In genomic region chr3:178084938-178085816, GRCh38 we compare ENCODE assay signal across 8 cellular contexts.
DNase-seq lines count a peak whose midpoint lies in the region; ATAC-seq and TF ChIP-seq lines count a peak whose summit lies in the region.

No MANE protein-coding gene starts in this region.

- H3K27me3 ChIP-seq in WERI-Rb-1 (ENCODE audit: insufficient read depth, low read depth, severe bottlenecking): no peaks in the 10 kb centered on the region
- H3K27me3 ChIP-seq in esophagus squamous epithelium: no peaks in the 10 kb centered on the region

- H3K9me3 ChIP-seq in WERI-Rb-1 (ENCODE audit: severe bottlenecking) (no peaks in the 10 kb centered on the region), esophagus squamous epithelium (no peaks in the 10 kb centered on the region)

- peak in 12 of 14 donors; percentile 32 to 96 (median 60) for DNase-seq in C1 segment of cervical spinal cord (lab: John Stamatoyannopoulos, UW)
- peak; percentile 97 for DNase-seq in NCI-H1436 treated with DMSO at 0.1 percent for 48 hours (lab: John Stamatoyannopoulos, UW)
- DNase-seq in WERI-Rb-1: peak; percentile 84
- no peak for DNase-seq in esophagus squamous epithelium (lab: John Stamatoyannopoulos, UW)
- DNase-seq in mucosa of gallbladder (ENCODE audit: low spot score): peak; percentile 77
- DNase-seq in stromal cell of bone marrow (ENCODE audit: low read depth): peak; percentile 72
- DNase-seq in activated CD8-positive, alpha-beta memory T cell treated with anti-CD3 and anti-CD28 coated beads, Interleukin-2, amount 50 U/mL, for 48 hours: no peak

- H3K36me3 ChIP-seq in WERI-Rb-1 (no peaks in the 10 kb centered on the region), esophagus squamous epithelium (no peaks in the 10 kb centered on the region)

- H3K4me1 ChIP-seq in esophagus squamous epithelium: peaks cover 0 to 46% (median 31%) of the 10 kb centered on the region in 3 donors

- peak overlapping the region; percentile 25 for H3K4me3 ChIP-seq in WERI-Rb-1 (ENCODE audit: low read depth, low read length)
- no peak overlapping the region for H3K4me3 ChIP-seq in esophagus squamous epithelium

- no peak for ATAC-seq in GM21381 (IDR thresholded peaks at IDR 0.05; ENCODE audit: unreplicated experiment)

- H3K27ac ChIP-seq in WERI-Rb-1: peak overlapping the region; percentile 69
- peak overlapping the region in 3 of 4 donors; percentile 32 to 64 (median 43) for H3K27ac ChIP-seq in esophagus squamous epithelium

- intact Hi-C loops in esophagus squamous epithelium (cut with DNase I): no loop called here

- TF ChIP-seq POLR2A in esophagus squamous epithelium (IDR thresholded peaks at IDR 0.05): no peak

- TF ChIP-seq CTCF in WERI-Rb-1 (IDR thresholded peaks at IDR 0.05; ENCODE audit: low read depth, low read length) (no peak), esophagus squamous epithelium (IDR thresholded peaks at IDR 0.05) (no peak)

- 19 to 32% methylated on average over 6 of the region's 6 CpGs for WGBS in esophagus squamous epithelium, 2 donors

Comparison
In these comparisons a context has a peak if more than half of its experiments do, and no peak if none do; other contexts are left out.
1. DNase-seq: peak in C1 segment of cervical spinal cord (12 of 14), NCI-H1436 treated with DMSO at 0.1 percent for 48 hours (single experiment), WERI-Rb-1 (single experiment), mucosa of gallbladder (single experiment) and stromal cell of bone marrow (single experiment); none in esophagus squamous epithelium (single experiment) and activated CD8-positive, alpha-beta memory T cell treated with anti-CD3 and anti-CD28 coated beads, Interleukin-2, amount 50 U/mL, for 48 hours (single experiment).